Comparison of ENCODE assay signal across 1 cellular context in the genomic region with DNA sequence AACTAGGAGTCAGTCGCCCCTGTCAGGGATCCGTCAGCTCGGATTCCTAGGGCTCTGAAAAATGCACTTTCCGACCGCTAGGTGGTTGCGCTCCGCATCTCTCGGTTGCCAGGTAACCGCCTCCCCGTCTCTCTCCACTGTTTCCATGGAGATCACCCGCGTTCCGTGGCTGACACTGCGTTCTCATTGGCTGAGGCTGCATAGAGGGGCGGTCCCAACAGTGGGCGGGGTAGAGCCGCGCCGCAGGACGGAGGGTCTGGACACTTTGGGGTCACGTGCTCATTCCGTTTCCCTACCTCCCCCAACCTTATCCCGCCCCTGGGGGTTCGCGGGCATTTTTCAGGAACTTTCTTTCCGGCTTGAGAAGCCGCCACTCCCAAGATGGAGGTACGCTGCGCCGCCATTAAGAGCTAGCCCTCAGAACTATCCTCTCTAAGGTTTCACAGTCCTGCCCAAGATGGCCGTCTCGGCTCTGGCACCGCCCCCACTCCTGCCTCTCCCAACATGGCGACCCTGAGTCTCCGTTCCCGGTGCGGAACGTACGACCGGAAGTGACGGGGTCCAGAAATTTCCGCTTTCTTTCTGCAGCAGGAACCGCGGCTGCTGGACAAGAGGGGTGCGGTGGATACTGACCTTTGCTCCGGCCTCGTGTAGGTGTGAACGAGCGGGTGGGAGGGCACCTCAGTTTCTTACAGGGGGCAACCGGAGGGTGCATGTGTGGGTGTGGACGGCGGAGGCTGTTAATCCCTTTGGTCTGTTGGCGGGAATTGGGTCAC.
TF ChIP-seq lines count a peak whose summit lies in the region.

A gene (minus strand): TSS at position 65 of the 776 bp plus-strand sequence. CDS start 105 bp downstream, outside the sequence.
A gene with protein sequence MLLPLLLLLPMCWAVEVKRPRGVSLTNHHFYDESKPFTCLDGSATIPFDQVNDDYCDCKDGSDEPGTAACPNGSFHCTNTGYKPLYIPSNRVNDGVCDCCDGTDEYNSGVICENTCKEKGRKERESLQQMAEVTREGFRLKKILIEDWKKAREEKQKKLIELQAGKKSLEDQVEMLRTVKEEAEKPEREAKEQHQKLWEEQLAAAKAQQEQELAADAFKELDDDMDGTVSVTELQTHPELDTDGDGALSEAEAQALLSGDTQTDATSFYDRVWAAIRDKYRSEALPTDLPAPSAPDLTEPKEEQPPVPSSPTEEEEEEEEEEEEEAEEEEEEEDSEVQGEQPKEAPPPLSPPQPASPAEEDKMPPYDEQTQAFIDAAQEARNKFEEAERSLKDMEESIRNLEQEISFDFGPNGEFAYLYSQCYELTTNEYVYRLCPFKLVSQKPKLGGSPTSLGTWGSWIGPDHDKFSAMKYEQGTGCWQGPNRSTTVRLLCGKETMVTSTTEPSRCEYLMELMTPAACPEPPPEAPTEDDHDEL (plus strand): TSS at position 579 of the 776 bp plus-strand sequence. CDS start 483 bp downstream, outside the sequence.

TF ChIP-seq in HepG2, 621 proteins besides CTCF, POLR2A, EP300 and RAD21 (continued from another document and continues in another):
- TF ChIP-seq, protein P1, sequence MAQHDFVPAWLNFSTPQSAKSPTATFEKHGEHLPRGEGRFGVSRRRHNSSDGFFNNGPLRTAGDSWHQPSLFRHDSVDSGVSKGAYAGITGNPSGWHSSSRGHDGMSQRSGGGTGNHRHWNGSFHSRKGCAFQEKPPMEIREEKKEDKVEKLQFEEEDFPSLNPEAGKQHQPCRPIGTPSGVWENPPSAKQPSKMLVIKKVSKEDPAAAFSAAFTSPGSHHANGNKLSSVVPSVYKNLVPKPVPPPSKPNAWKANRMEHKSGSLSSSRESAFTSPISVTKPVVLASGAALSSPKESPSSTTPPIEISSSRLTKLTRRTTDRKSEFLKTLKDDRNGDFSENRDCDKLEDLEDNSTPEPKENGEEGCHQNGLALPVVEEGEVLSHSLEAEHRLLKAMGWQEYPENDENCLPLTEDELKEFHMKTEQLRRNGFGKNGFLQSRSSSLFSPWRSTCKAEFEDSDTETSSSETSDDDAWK (CRISPR knock-in tag; IDR thresholded peaks at IDR 0.05): no peak
- TF ChIP-seq ZNF331 (CRISPR knock-in tag; IDR thresholded peaks at IDR 0.05) (peak; percentile 46; the same call in 1 of the 2 replicates), NFIC (IDR thresholded peaks at IDR 0.05; ENCODE audit: low read length) (peak; percentile 24; the same call in 1 of the 2 replicates), ZNF256 (CRISPR knock-in tag; conservative IDR thresholded peaks at IDR 0.05) (no peak), ZNF589 (CRISPR knock-in tag; conservative IDR thresholded peaks at IDR 0.05) (peak; percentile 80; the same call in 1 of the 2 replicates), GZF1 (CRISPR knock-in tag; IDR thresholded peaks at IDR 0.05) (peak; percentile 67; the same call in 1 of the 2 replicates), SALL2 (CRISPR knock-in tag; IDR thresholded peaks at IDR 0.05) (no peak; the same call in none of the 2 replicates), STAG1 (CRISPR knock-in tag; IDR thresholded peaks at IDR 0.05) (0 out of 2 replicates have a peak, but pooled peaks have one; percentile 8), SRY (CRISPR knock-in tag; IDR thresholded peaks at IDR 0.05) (peak; percentile 82; the same call in 1 of the 2 replicates), CHCHD3 (CRISPR knock-in tag; IDR thresholded peaks at IDR 0.05) (no peak), SP5 (CRISPR knock-in tag; IDR thresholded peaks at IDR 0.05; ENCODE audit: borderline replicate concordance, low read depth) (peak; percentile 63; the same call in 1 of the 2 replicates), NCOA2 (CRISPR knock-in tag; IDR thresholded peaks at IDR 0.05) (no peak), SAFB2 (CRISPR knock-in tag; IDR thresholded peaks at IDR 0.05; ENCODE audit: borderline replicate concordance, low read depth) (peak; percentile 77; the same call in 1 of the 2 replicates), NFYB (CRISPR knock-in tag; IDR thresholded peaks at IDR 0.05) (peak; percentile 90), ZNF101 (CRISPR knock-in tag; IDR thresholded peaks at IDR 0.05; ENCODE audit: borderline replicate concordance, low read depth) (no peak), NRL (CRISPR knock-in tag; IDR thresholded peaks at IDR 0.05; ENCODE audit: borderline replicate concordance) (no peak; the same call in none of the 2 replicates), ZNF766 (CRISPR knock-in tag; IDR thresholded peaks at IDR 0.05; ENCODE audit: borderline replicate concordance) (no peak), ZNF703 (CRISPR knock-in tag; IDR thresholded peaks at IDR 0.05; ENCODE audit: borderline replicate concordance) (no peak), SRSF4 (IDR thresholded peaks at IDR 0.05; ENCODE audit: low read depth, low read length, poor library complexity, severe bottlenecking) (no peak), TP53 (CRISPR knock-in tag; conservative IDR thresholded peaks at IDR 0.05) (no peak; the same call in 1 of the 2 replicates), KDM2A (CRISPR knock-in tag; IDR thresholded peaks at IDR 0.05; ENCODE audit: borderline replicate concordance, low read depth) (peak; percentile 76), ATRX (CRISPR knock-in tag; IDR thresholded peaks at IDR 0.05; ENCODE audit: borderline replicate concordance) (no peak), ZNF709 (CRISPR knock-in tag; IDR thresholded peaks at IDR 0.05) (peak; percentile 75), POLR2AphosphoS2 (IDR thresholded peaks at IDR 0.05; ENCODE audit: low read depth, low read length) (no peak), ZFY (CRISPR knock-in tag; IDR thresholded peaks at IDR 0.05) (peak; percentile 88), ZSCAN20 (CRISPR knock-in tag; IDR thresholded peaks at IDR 0.05; ENCODE audit: borderline replicate concordance) (no peak), REPIN1 (CRISPR knock-in tag; IDR thresholded peaks at IDR 0.05; ENCODE audit: borderline replicate concordance, low read depth) (peak; percentile 88; the same call in 1 of the 2 replicates), NFE2L2 (IDR thresholded peaks at IDR 0.05; ENCODE audit: low read length) (no peak), KAT7 (CRISPR knock-in tag; IDR thresholded peaks at IDR 0.05; ENCODE audit: borderline replicate concordance) (0 out of 2 replicates have a peak, but pooled peaks have one; percentile 28), MYC (CRISPR knock-in tag; IDR thresholded peaks at IDR 0.05; ENCODE audit: borderline replicate concordance) (peak; percentile 91; the same call in 1 of the 2 replicates), SIN3B (IDR thresholded peaks at IDR 0.05; ENCODE audit: low read length) (peak; percentile 51; the same call in 1 of the 2 replicates), SP1 (IDR thresholded peaks at IDR 0.05) (no peak), SP1 (CRISPR knock-in tag; IDR thresholded peaks at IDR 0.05) (peak; percentile 63), TBL1XR1 (IDR thresholded peaks at IDR 0.05; ENCODE audit: borderline replicate concordance, low read length, partially characterized antibody) (peak; percentile 17), ZNF678 (CRISPR knock-in tag; IDR thresholded peaks at IDR 0.05) (no peak), SOX13 (IDR thresholded peaks at IDR 0.05) (peak; percentile 36; the same call in 1 of the 2 replicates), SOX13 (CRISPR knock-in tag; conservative IDR thresholded peaks at IDR 0.05 in 1 of 2, IDR thresholded peaks at IDR 0.05 in 1 of 2) (peak in 1 of 2 experiments; percentile 23; a peak in 2 of 4 replicates), THAP11 (CRISPR knock-in tag; IDR thresholded peaks at IDR 0.05) (peak; percentile 94)
- TF ChIP-seq, protein P2, sequence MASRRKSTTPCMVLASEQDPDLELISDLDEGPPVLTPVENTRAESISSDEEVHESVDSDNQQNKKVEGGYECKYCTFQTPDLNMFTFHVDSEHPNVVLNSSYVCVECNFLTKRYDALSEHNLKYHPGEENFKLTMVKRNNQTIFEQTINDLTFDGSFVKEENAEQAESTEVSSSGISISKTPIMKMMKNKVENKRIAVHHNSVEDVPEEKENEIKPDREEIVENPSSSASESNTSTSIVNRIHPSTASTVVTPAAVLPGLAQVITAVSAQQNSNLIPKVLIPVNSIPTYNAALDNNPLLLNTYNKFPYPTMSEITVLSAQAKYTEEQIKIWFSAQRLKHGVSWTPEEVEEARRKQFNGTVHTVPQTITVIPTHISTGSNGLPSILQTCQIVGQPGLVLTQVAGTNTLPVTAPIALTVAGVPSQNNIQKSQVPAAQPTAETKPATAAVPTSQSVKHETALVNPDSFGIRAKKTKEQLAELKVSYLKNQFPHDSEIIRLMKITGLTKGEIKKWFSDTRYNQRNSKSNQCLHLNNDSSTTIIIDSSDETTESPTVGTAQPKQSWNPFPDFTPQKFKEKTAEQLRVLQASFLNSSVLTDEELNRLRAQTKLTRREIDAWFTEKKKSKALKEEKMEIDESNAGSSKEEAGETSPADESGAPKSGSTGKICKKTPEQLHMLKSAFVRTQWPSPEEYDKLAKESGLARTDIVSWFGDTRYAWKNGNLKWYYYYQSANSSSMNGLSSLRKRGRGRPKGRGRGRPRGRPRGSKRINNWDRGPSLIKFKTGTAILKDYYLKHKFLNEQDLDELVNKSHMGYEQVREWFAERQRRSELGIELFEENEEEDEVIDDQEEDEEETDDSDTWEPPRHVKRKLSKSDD (CRISPR knock-in tag; IDR thresholded peaks at IDR 0.05; ENCODE audit: low read depth): peak; percentile 99
- TF ChIP-seq, protein P3, sequence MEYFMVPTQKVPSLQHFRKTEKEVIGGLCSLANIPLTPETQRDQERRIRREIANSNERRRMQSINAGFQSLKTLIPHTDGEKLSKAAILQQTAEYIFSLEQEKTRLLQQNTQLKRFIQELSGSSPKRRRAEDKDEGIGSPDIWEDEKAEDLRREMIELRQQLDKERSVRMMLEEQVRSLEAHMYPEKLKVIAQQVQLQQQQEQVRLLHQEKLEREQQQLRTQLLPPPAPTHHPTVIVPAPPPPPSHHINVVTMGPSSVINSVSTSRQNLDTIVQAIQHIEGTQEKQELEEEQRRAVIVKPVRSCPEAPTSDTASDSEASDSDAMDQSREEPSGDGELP (IDR thresholded peaks at IDR 0.05; ENCODE audit: borderline replicate concordance, low read depth): 0 out of 2 replicates have a peak, but pooled peaks have one; percentile 26
- TF ChIP-seq, protein P4, sequence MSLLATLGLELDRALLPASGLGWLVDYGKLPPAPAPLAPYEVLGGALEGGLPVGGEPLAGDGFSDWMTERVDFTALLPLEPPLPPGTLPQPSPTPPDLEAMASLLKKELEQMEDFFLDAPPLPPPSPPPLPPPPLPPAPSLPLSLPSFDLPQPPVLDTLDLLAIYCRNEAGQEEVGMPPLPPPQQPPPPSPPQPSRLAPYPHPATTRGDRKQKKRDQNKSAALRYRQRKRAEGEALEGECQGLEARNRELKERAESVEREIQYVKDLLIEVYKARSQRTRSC (CRISPR knock-in tag; IDR thresholded peaks at IDR 0.05; ENCODE audit: low read depth): no peak
- TF ChIP-seq, protein P5, sequence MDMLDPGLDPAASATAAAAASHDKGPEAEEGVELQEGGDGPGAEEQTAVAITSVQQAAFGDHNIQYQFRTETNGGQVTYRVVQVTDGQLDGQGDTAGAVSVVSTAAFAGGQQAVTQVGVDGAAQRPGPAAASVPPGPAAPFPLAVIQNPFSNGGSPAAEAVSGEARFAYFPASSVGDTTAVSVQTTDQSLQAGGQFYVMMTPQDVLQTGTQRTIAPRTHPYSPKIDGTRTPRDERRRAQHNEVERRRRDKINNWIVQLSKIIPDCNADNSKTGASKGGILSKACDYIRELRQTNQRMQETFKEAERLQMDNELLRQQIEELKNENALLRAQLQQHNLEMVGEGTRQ (IDR thresholded peaks at IDR 0.05; ENCODE audit: low read depth, low read length): peak; percentile 90
- TF ChIP-seq, protein P5 (CRISPR knock-in tag; IDR thresholded peaks at IDR 0.05; ENCODE audit: borderline replicate concordance): peak; percentile 98
- TF ChIP-seq, protein P6, sequence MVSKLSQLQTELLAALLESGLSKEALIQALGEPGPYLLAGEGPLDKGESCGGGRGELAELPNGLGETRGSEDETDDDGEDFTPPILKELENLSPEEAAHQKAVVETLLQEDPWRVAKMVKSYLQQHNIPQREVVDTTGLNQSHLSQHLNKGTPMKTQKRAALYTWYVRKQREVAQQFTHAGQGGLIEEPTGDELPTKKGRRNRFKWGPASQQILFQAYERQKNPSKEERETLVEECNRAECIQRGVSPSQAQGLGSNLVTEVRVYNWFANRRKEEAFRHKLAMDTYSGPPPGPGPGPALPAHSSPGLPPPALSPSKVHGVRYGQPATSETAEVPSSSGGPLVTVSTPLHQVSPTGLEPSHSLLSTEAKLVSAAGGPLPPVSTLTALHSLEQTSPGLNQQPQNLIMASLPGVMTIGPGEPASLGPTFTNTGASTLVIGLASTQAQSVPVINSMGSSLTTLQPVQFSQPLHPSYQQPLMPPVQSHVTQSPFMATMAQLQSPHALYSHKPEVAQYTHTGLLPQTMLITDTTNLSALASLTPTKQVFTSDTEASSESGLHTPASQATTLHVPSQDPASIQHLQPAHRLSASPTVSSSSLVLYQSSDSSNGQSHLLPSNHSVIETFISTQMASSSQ (IDR thresholded peaks at IDR 0.05; ENCODE audit: low read depth): 0 out of 2 replicates have a peak, but pooled peaks have one; percentile 24
- TF ChIP-seq, protein P6 (CRISPR knock-in tag; IDR thresholded peaks at IDR 0.05; ENCODE audit: borderline replicate concordance): peak; percentile 14; the same call in 1 of the 2 replicates
- TF ChIP-seq, protein P7, sequence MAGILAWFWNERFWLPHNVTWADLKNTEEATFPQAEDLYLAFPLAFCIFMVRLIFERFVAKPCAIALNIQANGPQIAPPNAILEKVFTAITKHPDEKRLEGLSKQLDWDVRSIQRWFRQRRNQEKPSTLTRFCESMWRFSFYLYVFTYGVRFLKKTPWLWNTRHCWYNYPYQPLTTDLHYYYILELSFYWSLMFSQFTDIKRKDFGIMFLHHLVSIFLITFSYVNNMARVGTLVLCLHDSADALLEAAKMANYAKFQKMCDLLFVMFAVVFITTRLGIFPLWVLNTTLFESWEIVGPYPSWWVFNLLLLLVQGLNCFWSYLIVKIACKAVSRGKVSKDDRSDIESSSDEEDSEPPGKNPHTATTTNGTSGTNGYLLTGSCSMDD (CRISPR knock-in tag; IDR thresholded peaks at IDR 0.05): no peak
